In the genomic region with DNA sequence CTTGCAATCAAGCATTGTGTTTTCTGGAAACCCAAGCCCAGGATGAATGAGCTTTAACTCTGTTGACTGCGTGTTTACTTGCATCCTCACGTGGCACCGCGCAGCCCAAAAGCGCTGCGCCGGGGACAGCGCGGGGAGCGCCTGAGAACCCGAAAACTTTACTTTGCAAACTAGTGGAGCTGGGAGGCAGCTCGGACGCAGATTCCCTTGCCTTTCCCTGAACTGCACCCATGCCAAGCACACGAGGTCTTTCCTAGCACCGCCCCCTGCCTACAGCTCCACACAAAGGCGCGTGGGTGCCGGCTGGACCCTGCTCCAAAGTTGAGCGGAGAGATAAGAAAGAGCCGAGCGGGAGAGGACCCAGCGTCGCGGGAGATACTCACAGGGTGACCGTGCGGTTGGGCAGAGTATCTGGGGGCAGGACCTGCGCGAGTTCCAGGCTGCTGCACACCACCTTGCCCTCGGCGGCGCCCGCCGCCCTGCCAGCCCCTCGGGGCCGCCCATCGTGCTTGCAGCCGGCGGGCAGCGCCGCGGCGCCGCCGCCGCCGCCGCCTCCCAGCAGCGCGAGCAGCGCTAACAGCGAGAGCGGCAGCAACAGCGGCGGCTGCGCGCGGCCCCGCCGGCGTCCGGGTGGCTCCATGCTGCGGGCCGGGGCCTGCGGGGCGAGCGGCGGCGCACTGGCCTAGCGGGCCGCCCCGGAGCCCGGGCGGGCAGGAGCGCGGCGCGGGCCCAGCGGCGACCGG, we compare ENCODE assay signal across 8 cellular contexts. TPM values are rescaled to one million over a fixed set of nuclear protein-coding genes. Genes with fewer than 3 reads are reported as not detected.
DNase-seq lines count a peak whose midpoint lies in the region; ATAC-seq, FAIRE-seq and TF ChIP-seq lines count a peak whose summit lies in the region.

No MANE protein-coding gene starts in this region.

- no peak for FAIRE-seq in GM12892 (lab: Jason Lieb, UNC)

- no peak for ATAC-seq in GM18520 (IDR thresholded peaks at IDR 0.05; ENCODE audit: unreplicated experiment)

- DNase-seq in 8988T (peak; percentile 73), GM12892 (ENCODE audit: insufficient read length) (peak; percentile 22), HuH-7 (ENCODE audit: low spot score) (peak; percentile 89), SHP77 treated with DMSO at 0.1 percent for 48 hours (lab: John Stamatoyannopoulos, UW) (peak; percentile 3), MCF 10A (ENCODE audit: unreplicated experiment) (peak; percentile 82), sigmoid colon (peak; percentile 87)

- no TSS peak for BruUV-seq in MCF 10A (replicated peaks; lab: Mats Ljungman, UMichigan)

- H3K36me3 Mint-ChIP-seq in MCF 10A (ENCODE audit: insufficient read depth, unreplicated experiment): peaks cover 4% of the 10 kb centered on the region

- H3K9me3 ChIP-seq in iPS-18a (ENCODE audit: control insufficient read depth, low read depth, low read length): no peaks in the 10 kb centered on the region
- H3K9me3 ChIP-seq in sigmoid colon: no peaks in the 10 kb centered on the region

- no peak for TF ChIP-seq POLR2A in GM12892 (IDR thresholded peaks at IDR 0.05; ENCODE audit: low read depth, low read length)
- TF ChIP-seq POLR2A in sigmoid colon (IDR thresholded peaks at IDR 0.05): no peak

- peak overlapping the region; percentile 89 for H3K4me3 Mint-ChIP-seq in MCF 10A (ENCODE audit: unreplicated experiment)

- H3K4me1 ChIP-seq in iPS-18a (ENCODE audit: control insufficient read depth, low read depth, low read length): peaks cover 14% of the 10 kb centered on the region
- H3K4me1 ChIP-seq in sigmoid colon: peaks cover 0 to 37% (median 25%) of the 10 kb centered on the region in 4 donors

- H3K27ac Mint-ChIP-seq in MCF 10A (ENCODE audit: low read depth, unreplicated experiment): peak overlapping the region; percentile 89

- intact Hi-C loops in MCF 10A (cut with micrococcal nuclease) (loop anchor here (2.0 to 5.0 kb wide), 6 partner anchors 15 to 172 kb away; no protein-coding TSS in a partner anchor), sigmoid colon (cut with DNase I) (loop anchor here (5.0 to 10.0 kb wide), 2 partner anchors 38 to 169 kb away; no protein-coding TSS in a partner anchor)

- H3K36me3 ChIP-seq in iPS-18a (ENCODE audit: control insufficient read depth, low read depth, low read length): no peaks in the 10 kb centered on the region
- H3K36me3 ChIP-seq in sigmoid colon: no peaks in the 10 kb centered on the region

- no peaks in the 10 kb centered on the region for H3K9me3 Mint-ChIP-seq in MCF 10A (ENCODE audit: unreplicated experiment)

- H3K27ac ChIP-seq in iPS-18a (ENCODE audit: low read length) (peak overlapping the region; percentile 1), sigmoid colon (peak overlapping the region; percentile 77 to 90 (median 86))

- 1% methylated on average over 80 of the region's 80 CpGs for WGBS in sigmoid colon, 2 donors

- CTCF ChIA-PET in MCF 10A (lab: Yijun Ruan, JAX): interaction anchor here (0.6 to 1.7 kb wide), 9 partner anchors 9 to 177 kb away, joined by 3 to 11 read pairs (median 3); no protein-coding TSS in a partner anchor

- peaks cover 8% of the 10 kb centered on the region for H3K27me3 ChIP-seq in iPS-18a (ENCODE audit: control insufficient read depth, insufficient read depth, low read length)
- no peaks in the 10 kb centered on the region for H3K27me3 ChIP-seq in sigmoid colon

- no peak for TF ChIP-seq CTCF in MCF 10A (IDR thresholded peaks at IDR 0.05; ENCODE audit: unreplicated experiment)
- no peak for TF ChIP-seq CTCF in sigmoid colon (IDR thresholded peaks at IDR 0.05)

- H3K4me3 ChIP-seq in iPS-18a (ENCODE audit: low read length): peak overlapping the region; percentile 63
- H3K4me3 ChIP-seq in sigmoid colon: peak overlapping the region; percentile 46 to 71 (median 61)

- TF ChIP-seq EP300 in sigmoid colon (IDR thresholded peaks at IDR 0.05): no peak

- peak overlapping the region; percentile 72 for H3K9ac ChIP-seq in iPS-18a (ENCODE audit: low read length)

- H3K27me3 Mint-ChIP-seq in MCF 10A (ENCODE audit: insufficient read depth, unreplicated experiment): no peaks in the 10 kb centered on the region

- POLR2A ChIA-PET in MCF 10A (lab: Yijun Ruan, JAX): interaction anchor here (0.7 to 4.7 kb wide), 24 partner anchors 9 to 868 kb away, joined by 3 to 88 read pairs (median 4); no protein-coding TSS in a partner anchor

- peaks cover 20% of the 10 kb centered on the region for H3K4me1 Mint-ChIP-seq in MCF 10A (ENCODE audit: insufficient read depth, unreplicated experiment)

RNA-seq across cellular contexts. Expression of a gene that starts 0.6 kb away (rescaled TPM):
- polyA plus RNA-seq in GM12892 (2012; ENCODE audit: missing spikeins): 1.2 TPM
- 25.2 and 27.3 TPM in 2 replicates for total RNA-seq in MCF 10A (2022)
- total RNA-seq in sigmoid colon: 10 to 100 TPM; 51.6 to 86.1 (median 65.5) TPM
- 10 to 100 TPM in 1 of 3 donors, 1 to 10 TPM in 2; 4.4 to 16.2 (median 6.0) TPM for polyA plus RNA-seq in sigmoid colon

Comparison
In these comparisons a context has a peak if more than half of its experiments do, and no peak if none do; other contexts are left out.
1. DNase-seq: peak in every context shown above with its lines; median percentile 89 in HuH-7; 87 in sigmoid colon; 82 in MCF 10A; 73 in 8988T; 22 in GM12892; 3 in SHP77 treated with DMSO at 0.1 percent for 48 hours.